Comparison of ENCODE assay signal across 25 cellular contexts in genomic region chr19:1281895-1282287, GRCh38. TPM values are rescaled to one million over a fixed set of nuclear protein-coding genes. Genes with fewer than 3 reads are reported as not detected.
DNase-seq lines count a peak whose midpoint lies in the region; ATAC-seq, FAIRE-seq and TF ChIP-seq lines count a peak whose summit lies in the region.
"Had no signal": no experiment of that assay in that cellular context is flagged by ENCODE, and none has a peak within 500 bp of the region (broad histone marks: within the 10 kb centered on the region; RNA-seq: fewer than 3 reads in every experiment).

No MANE protein-coding gene starts in this region.

- intact Hi-C loops in K562 (cut with micrococcal nuclease), result no loop called here

- H3K27ac Mint-ChIP-seq in activated CD4-positive, alpha-beta T cell treated with anti-CD3 and anti-CD28 coated beads, Interleukin-2, amount 10 ng/mL, durations not matched to agents 7 days and 5 days, result peak overlapping the region; percentile 46
- peak overlapping the region; percentile 58 for H3K27ac Mint-ChIP-seq in neural progenitor cell
- no peak overlapping the region for H3K27ac Mint-ChIP-seq in endodermal cell

- H3K4me3 Mint-ChIP-seq in activated CD4-positive, alpha-beta T cell treated with anti-CD3 and anti-CD28 coated beads, Interleukin-2, amount 10 ng/mL, durations not matched to agents 7 days and 5 days, result no peak overlapping the region
- H3K4me3 Mint-ChIP-seq in neural progenitor cell, result no peak overlapping the region
- no peak overlapping the region for H3K4me3 Mint-ChIP-seq in endodermal cell

- no peak for FAIRE-seq in K562 (lab: Jason Lieb, UNC)
- FAIRE-seq: GM19239, H1 had no signal

- ATAC-seq in K562 (no peak), HG03342 (IDR thresholded peaks at IDR 0.05; ENCODE audit: unreplicated experiment) (no peak)

- H3K9me3 ChIP-seq in HEK293 (ENCODE audit: control insufficient read depth, insufficient read depth, low read depth, low read length) (no peaks in the 10 kb centered on the region), K562 (replicated peaks; ENCODE audit: control insufficient read depth, insufficient read depth, low read depth, low read length) (no peaks in the 10 kb centered on the region), neural progenitor cell (ENCODE audit: low read depth) (no peaks in the 10 kb centered on the region), suprapubic skin (no peaks in the 10 kb centered on the region), endodermal cell (ENCODE audit: control insufficient read depth, low read length) (no peaks in the 10 kb centered on the region)

- H3K4me3 ChIP-seq in HEK293 (ENCODE audit: low read depth, low read length) (no peak overlapping the region), K562 (no peak overlapping the region), neural progenitor cell (no peak overlapping the region), suprapubic skin (no peak overlapping the region), endodermal cell (ENCODE audit: low read length) (no peak overlapping the region)

- DNase-seq in activated CD4-positive, alpha-beta T cell treated with anti-CD3 and anti-CD28 coated beads, Interleukin-2, amount 10 ng/mL, durations not matched to agents 7 days and 5 days, result no peak
- no peak for DNase-seq in activated CD4-positive, alpha-beta T cell treated with anti-CD3 and anti-CD28 coated beads, Interleukin-2, amount 50 U/mL, for 48 hours
- DNase-seq in K562 (ENCODE audit: extremely low read depth in 1 of 4, low spot score in 3 of 4) (no peak), neural progenitor cell (ENCODE audit: low spot score) (no peak), suprapubic skin (ENCODE audit: low spot score in 2 of 2) (no peak), endodermal cell (no peak)
- DNase-seq: DMS153, DND-41, HCEC 1CT, Karpas-422, NCI-H1092, NCI-H1417 treated with DMSO at 0.1 percent for 48 hours, NCI-H1694 treated with DMSO at 0.1 percent for 48 hours, NCI-H2081, NCI-H2171, NCI-H226, NCI-H510A, SHP77 had no signal

- no peak overlapping the region for H3K9ac ChIP-seq in K562 (ENCODE audit: insufficient read depth in 1 of 2, low read depth in 2 of 2, low read length in 2 of 2)
- H3K9ac ChIP-seq in neural progenitor cell, result no peak overlapping the region
- H3K9ac ChIP-seq in endodermal cell (ENCODE audit: extremely low read depth, low read length, poor library complexity, severe bottlenecking), result no peak overlapping the region

- no peak for TF ChIP-seq CTCF in HEK293 (tag by site-specific recombination; IDR thresholded peaks at IDR 0.05)
- no peak for TF ChIP-seq CTCF in K562 (IDR thresholded peaks at IDR 0.05 in 2 of 3, conservative IDR thresholded peaks at IDR 0.05 in 1 of 3; ENCODE audit: insufficient read depth in 2 of 3, low read depth in 1 of 3, low read length in 3 of 3)
- no peak for TF ChIP-seq CTCF in neural progenitor cell (IDR thresholded peaks at IDR 0.05)
- TF ChIP-seq CTCF in suprapubic skin (IDR thresholded peaks at IDR 0.05), result no peak
- TF ChIP-seq CTCF in endodermal cell (conservative IDR thresholded peaks at IDR 0.05), result no peak

- BruUV-seq in K562 (replicated peaks; lab: Mats Ljungman, UMichigan), result no TSS peak

- peaks cover 15% of the 10 kb centered on the region for H3K36me3 Mint-ChIP-seq in activated CD4-positive, alpha-beta T cell treated with anti-CD3 and anti-CD28 coated beads, Interleukin-2, amount 10 ng/mL, durations not matched to agents 7 days and 5 days (ENCODE audit: low read depth)
- H3K36me3 Mint-ChIP-seq in neural progenitor cell (peaks cover 2% of the 10 kb centered on the region), endodermal cell (ENCODE audit: low read depth) (peaks cover 20% of the 10 kb centered on the region)

- peaks cover 20% of the 10 kb centered on the region for H4K20me1 ChIP-seq in K562 (replicated peaks; ENCODE audit: control insufficient read depth, insufficient read depth, low read length)
- peaks cover 15% of the 10 kb centered on the region for H4K20me1 ChIP-seq in neural progenitor cell (ENCODE audit: low read depth)

- in situ Hi-C loops in K562 (cut with MboI), result no loop called here

- H3K79me2 ChIP-seq in K562 (ENCODE audit: control insufficient read depth, insufficient read depth, low read length), result peaks cover 6% of the 10 kb centered on the region; the same call in 2 of the 3 replicates
- H3K79me2 ChIP-seq in neural progenitor cell (ENCODE audit: low read depth), result peaks cover 10% of the 10 kb centered on the region

- CTCF ChIA-PET in activated CD4-positive, alpha-beta T cell treated with anti-CD3 and anti-CD28 coated beads, Interleukin-2, amount 10 ng/mL, durations not matched to agents 7 days and 5 days (lab: Charles Lee), result no interaction called here
- CTCF ChIA-PET in HEK293 (lab: Yijun Ruan, JAX), result no interaction called here
- CTCF ChIA-PET in K562 (lab: Yijun Ruan, JAX; ENCODE audit: low intra/inter-chr PET ratio), result interaction anchor here (0.6 kb wide), 1 partner anchor 242 kb away, joined by 4 read pairs; the partner anchor contains the start of gene PLK5

- peaks cover 21% of the 10 kb centered on the region for H3K4me1 Mint-ChIP-seq in activated CD4-positive, alpha-beta T cell treated with anti-CD3 and anti-CD28 coated beads, Interleukin-2, amount 10 ng/mL, durations not matched to agents 7 days and 5 days
- peaks cover 24% of the 10 kb centered on the region for H3K4me1 Mint-ChIP-seq in neural progenitor cell
- H3K4me1 Mint-ChIP-seq in endodermal cell, result peaks cover 10% of the 10 kb centered on the region

- H3K36me3 ChIP-seq in HEK293 (ENCODE audit: control insufficient read depth in 2 of 2, insufficient read depth in 1 of 2, low read length in 2 of 2) (peaks cover 0 to 32% of the 10 kb centered on the region in 2 experiments; a peak in 1 of 3 replicates), K562 (ENCODE audit: control insufficient read depth, insufficient read depth, low read length) (peaks cover 37% of the 10 kb centered on the region; the same call in 2 of the 3 replicates), neural progenitor cell (no peaks in the 10 kb centered on the region), suprapubic skin (peaks cover 14% of the 10 kb centered on the region), endodermal cell (ENCODE audit: control insufficient read depth, insufficient read depth, low read length) (peaks cover 17% of the 10 kb centered on the region)

- no peak overlapping the region for H3K4me2 ChIP-seq in K562 (ENCODE audit: insufficient read depth, low read length)
- H3K4me2 ChIP-seq in neural progenitor cell, result no peak overlapping the region

- no peaks in the 10 kb centered on the region for H3K9me1 ChIP-seq in K562 (ENCODE audit: control insufficient read depth, insufficient read depth, low read length)

- H2AFZ ChIP-seq in K562 (ENCODE audit: low read depth, low read length) (no peak overlapping the region), neural progenitor cell (replicated peaks) (no peak overlapping the region)

- TF ChIP-seq RAD21 in K562 (CRISPR knock-in tag; conservative IDR thresholded peaks at IDR 0.05 in 1 of 2, IDR thresholded peaks at IDR 0.05 in 1 of 2), result no peak

- H3K27ac ChIP-seq in HEK293 (ENCODE audit: extremely low read depth, low read depth, low read length), result no peak overlapping the region
- H3K27ac ChIP-seq in K562 (ENCODE audit: extremely low read depth, low read depth, low read length), result no peak overlapping the region
- H3K27ac ChIP-seq in neural progenitor cell, result no peak overlapping the region
- H3K27ac ChIP-seq in suprapubic skin, result no peak overlapping the region
- no peak overlapping the region for H3K27ac ChIP-seq in endodermal cell (ENCODE audit: low read depth, low read length)
- H3K27ac ChIP-seq: HL-60, RWPE1 had no signal

- no peaks in the 10 kb centered on the region for H3K9me3 Mint-ChIP-seq in activated CD4-positive, alpha-beta T cell treated with anti-CD3 and anti-CD28 coated beads, Interleukin-2, amount 10 ng/mL, durations not matched to agents 7 days and 5 days
- H3K9me3 Mint-ChIP-seq in neural progenitor cell (no peaks in the 10 kb centered on the region), endodermal cell (no peaks in the 10 kb centered on the region)

- POLR2A ChIA-PET in activated CD4-positive, alpha-beta T cell treated with anti-CD3 and anti-CD28 coated beads, Interleukin-2, amount 10 ng/mL, durations not matched to agents 7 days and 5 days (lab: Charles Lee), result no interaction called here
- POLR2A ChIA-PET in HEK293 (lab: Yijun Ruan, JAX), result interaction anchor here (3.3 kb wide), 1 partner anchor 13 kb away, joined by 25 read pairs; the partner anchor contains the start of gene CIRBP
- POLR2A ChIA-PET in K562 (lab: Yijun Ruan, JAX), result interaction anchor here (2.0 kb wide), 1 partner anchor 13 kb away, joined by 9 read pairs; the partner anchor contains the start of gene CIRBP

- TF ChIP-seq EP300 in K562 (IDR thresholded peaks at IDR 0.05; ENCODE audit: low read length), result no peak
- no peak for TF ChIP-seq EP300 in suprapubic skin (IDR thresholded peaks at IDR 0.05)

- peaks cover 17% of the 10 kb centered on the region for H3K27me3 Mint-ChIP-seq in activated CD4-positive, alpha-beta T cell treated with anti-CD3 and anti-CD28 coated beads, Interleukin-2, amount 10 ng/mL, durations not matched to agents 7 days and 5 days
- H3K27me3 Mint-ChIP-seq in neural progenitor cell (ENCODE audit: insufficient read depth, low read depth) (peaks cover 7% of the 10 kb centered on the region), endodermal cell (ENCODE audit: insufficient read depth) (peaks cover 5% of the 10 kb centered on the region)

- TF ChIP-seq POLR2A in K562 (conservative IDR thresholded peaks at IDR 0.05), result no peak
- no peak for TF ChIP-seq POLR2A in suprapubic skin (IDR thresholded peaks at IDR 0.05)

- H3K4me1 ChIP-seq in HEK293 (ENCODE audit: control insufficient read depth, insufficient read depth, low read length) (peaks cover 5% of the 10 kb centered on the region), K562 (replicated peaks in 1 of 2; ENCODE audit: control insufficient read depth in 2 of 2, insufficient read depth in 2 of 2, low read length in 2 of 2) (peaks cover 3 to 79% of the 10 kb centered on the region in 2 experiments; a peak in 3 of 5 replicates), neural progenitor cell (peaks cover 5% of the 10 kb centered on the region), suprapubic skin (peaks cover 11% of the 10 kb centered on the region), endodermal cell (ENCODE audit: control insufficient read depth, insufficient read depth, low read length) (peaks cover 9% of the 10 kb centered on the region)

- H3K27me3 ChIP-seq in K562 (ENCODE audit: control insufficient read depth in 2 of 2, insufficient read depth in 2 of 2, low read length in 2 of 2) (peaks cover 9 to 18% of the 10 kb centered on the region in 2 experiments; a peak in 3 of 5 replicates), neural progenitor cell (peaks cover 25% of the 10 kb centered on the region), suprapubic skin (peaks cover 40% of the 10 kb centered on the region), endodermal cell (ENCODE audit: control insufficient read depth, insufficient read depth, low read length, poor library complexity, severe bottlenecking) (no peaks in the 10 kb centered on the region)

- WGBS in K562 (ENCODE audit: insufficient coverage, low coverage, missing lambda C conversion rate), result 53% methylated on average over 5 of the region's 7 CpGs
- 66% methylated on average over 6 of the region's 7 CpGs for WGBS in suprapubic skin
- whole genome bisulfite sequencing in endodermal cell (ENCODE audit: insufficient coverage in 1 of 2, insufficient read length in 1 of 2), 2 experiments, result 71 to 84% methylated on average over 7 of the region's 7 CpGs

- H3F3A ChIP-seq in neural progenitor cell (ENCODE audit: low read depth), result peaks cover 48% of the 10 kb centered on the region

RNA-seq across cellular contexts. Expression of gene EFNA2, which starts 3.8 kb away (rescaled TPM):
- total RNA-seq in activated CD4-positive, alpha-beta T cell treated with anti-CD3 and anti-CD28 coated beads, Interleukin-2, amount 10 ng/mL, durations not matched to agents 7 days and 5 days, result not detected
- total RNA-seq in K562 (2011; cell fraction: chromatin; rRNA removed; ENCODE audit: low replicate concordance), result not detected in 2 replicates
- not detected in 2 replicates for total RNA-seq in K562 (2011; cell fraction: nucleolus; rRNA removed)
- total RNA-seq in K562 (2011; cell fraction: nucleoplasm; rRNA removed), result not detected in 2 replicates
- 0.16 TPM in 1 of 2 replicates, not detected in the other for total RNA-seq in K562 (2014; rRNA removed)
- total RNA-seq in K562 (2014; rRNA removed; fragmentation: Illumina TruSeq; extraction: Trizol), result not detected in 2 replicates
- total RNA-seq in K562 (2015; rRNA removed; fragmentation: Illumina TruSeq; extraction: Trizol), result not detected in 2 replicates
- 0.38 and 0.44 TPM in 2 replicates for total RNA-seq in K562 (2021)
- polyA plus RNA-seq in K562 (2011; rRNA removed), result 0.11 and 0.27 TPM in 2 replicates
- polyA plus RNA-seq in K562 (2011; cell fraction: cytosol; rRNA removed), result 0.34 and 0.88 TPM in 2 replicates
- 0.24 and 0.25 TPM in 2 replicates for polyA plus RNA-seq in K562 (2011; cell fraction: nucleus; rRNA removed)
- polyA plus RNA-seq in K562 (2012), result not detected in 2 replicates
- not detected in 2 replicates for polyA plus RNA-seq in K562 (2014; fragmentation: Illumina TruSeq; extraction: Trizol)
- polyA plus RNA-seq in K562 (2014; fragmentation: Nextera tagmentation; extraction: Ambion mirVana), result not detected
- polyA plus RNA-seq in K562 (2014; rRNA removed), result 0.12 and 0.15 TPM in 2 replicates
- polyA minus RNA-seq in K562 (2011; rRNA and poly(A)+ RNA removed), result not detected in 2 replicates
- not detected in 2 replicates for polyA minus RNA-seq in K562 (2011; cell fraction: cytosol; rRNA and poly(A)+ RNA removed)
- not detected in 2 replicates for polyA minus RNA-seq in K562 (2011; cell fraction: nucleus; rRNA and poly(A)+ RNA removed)
- 13.2 and 34.7 TPM in 2 replicates for total RNA-seq in neural progenitor cell (ENCODE audit: low replicate concordance)
- total RNA-seq in suprapubic skin, result not detected
- total RNA-seq in endodermal cell, result 10 to 100 TPM; 28.6 to 30.7 TPM
- polyA plus RNA-seq in endodermal cell (2013, experiment 1 of 2), result 36.1 TPM
- polyA plus RNA-seq in endodermal cell (2013, experiment 2 of 2), result 33.9 TPM
- polyA plus RNA-seq: BJ had no signal

RNA-seq across cellular contexts. Expression of gene FAM174C, which starts 6.6 kb away (rescaled TPM):
- 10 to 100 TPM; 47.8 to 51.5 TPM for total RNA-seq in activated CD4-positive, alpha-beta T cell treated with anti-CD3 and anti-CD28 coated beads, Interleukin-2, amount 10 ng/mL, durations not matched to agents 7 days and 5 days
- total RNA-seq in K562 (2011; cell fraction: chromatin; rRNA removed; ENCODE audit: low replicate concordance), result 6.3 and 26.6 TPM in 2 replicates
- 40.9 and 47.0 TPM in 2 replicates for total RNA-seq in K562 (2011; cell fraction: nucleolus; rRNA removed)
- total RNA-seq in K562 (2011; cell fraction: nucleoplasm; rRNA removed), result 20.7 and 26.9 TPM in 2 replicates
- 72.2 and 108 TPM in 2 replicates for total RNA-seq in K562 (2014; rRNA removed)
- 1.3 and 2.8 TPM in 2 replicates for total RNA-seq in K562 (2014; rRNA removed; fragmentation: Illumina TruSeq; extraction: Trizol)
- total RNA-seq in K562 (2015; rRNA removed; fragmentation: Illumina TruSeq; extraction: Trizol), result 40.3 and 42.6 TPM in 2 replicates
- 81.9 and 85.0 TPM in 2 replicates for total RNA-seq in K562 (2021)
- 20.3 and 30.4 TPM in 2 replicates for polyA plus RNA-seq in K562 (2011; rRNA removed)
- 58.0 and 177 TPM in 2 replicates for polyA plus RNA-seq in K562 (2011; cell fraction: cytosol; rRNA removed)
- polyA plus RNA-seq in K562 (2011; cell fraction: nucleus; rRNA removed), result 28.1 and 53.8 TPM in 2 replicates
- polyA plus RNA-seq in K562 (2012), result 65.9 and 75.4 TPM in 2 replicates
- 11.7 and 56.4 TPM in 2 replicates for polyA plus RNA-seq in K562 (2014; fragmentation: Illumina TruSeq; extraction: Trizol)
- 1 to 10 TPM in 1 of 2 experiments, under 1 TPM in 1; 0.66 to 2.7 TPM for polyA plus RNA-seq in K562 (2014; fragmentation: Nextera tagmentation; extraction: Ambion mirVana)
- polyA plus RNA-seq in K562 (2014; rRNA removed), result 89.6 and 119 TPM in 2 replicates
- polyA minus RNA-seq in K562 (2011; rRNA and poly(A)+ RNA removed), result 4.8 and 6.1 TPM in 2 replicates
- 19.6 and 23.7 TPM in 2 replicates for polyA minus RNA-seq in K562 (2011; cell fraction: cytosol; rRNA and poly(A)+ RNA removed)
- polyA minus RNA-seq in K562 (2011; cell fraction: nucleus; rRNA and poly(A)+ RNA removed), result 12.0 and 12.8 TPM in 2 replicates
- 4.8 and 14.6 TPM in 2 replicates for total RNA-seq in neural progenitor cell (ENCODE audit: low replicate concordance)
- total RNA-seq in suprapubic skin, result 10 to 100 TPM; 44.3 to 72.5 (median 58.2) TPM
- total RNA-seq in endodermal cell, result 10 to 100 TPM; 45.1 to 46.0 TPM
- polyA plus RNA-seq in endodermal cell (2013, experiment 1 of 2), result 18.2 TPM
- 19.0 TPM for polyA plus RNA-seq in endodermal cell (2013, experiment 2 of 2)

RNA-seq across cellular contexts. Expression of gene CIRBP, which starts 12.8 kb away (rescaled TPM):
- total RNA-seq in activated CD4-positive, alpha-beta T cell treated with anti-CD3 and anti-CD28 coated beads, Interleukin-2, amount 10 ng/mL, durations not matched to agents 7 days and 5 days, result 100 to 1,000 TPM; 169 to 224 TPM
- 283 and 504 TPM in 2 replicates for total RNA-seq in K562 (2011; cell fraction: chromatin; rRNA removed; ENCODE audit: low replicate concordance)
- total RNA-seq in K562 (2011; cell fraction: nucleolus; rRNA removed), result 457 and 483 TPM in 2 replicates
- 431 and 450 TPM in 2 replicates for total RNA-seq in K562 (2011; cell fraction: nucleoplasm; rRNA removed)
- total RNA-seq in K562 (2014; rRNA removed) (168 and 249 TPM in 2 replicates), K562 (2014; rRNA removed; fragmentation: Illumina TruSeq; extraction: Trizol) (189 and 200 TPM in 2 replicates), K562 (2015; rRNA removed; fragmentation: Illumina TruSeq; extraction: Trizol) (176 and 206 TPM in 2 replicates), K562 (2021) (181 and 222 TPM in 2 replicates), neural progenitor cell (ENCODE audit: low replicate concordance) (395 and 737 TPM in 2 replicates), suprapubic skin (100 to 1,000 TPM; 338 to 672 (median 451) TPM), endodermal cell (100 to 1,000 TPM; 282 to 301 TPM)
- polyA plus RNA-seq in K562 (2011; rRNA removed) (124 and 166 TPM in 2 replicates), K562 (2014; fragmentation: Illumina TruSeq; extraction: Trizol) (222 and 345 TPM in 2 replicates), K562 (2014; fragmentation: Nextera tagmentation; extraction: Ambion mirVana) (10 to 100 TPM; 20.5 to 21.4 TPM), K562 (2014; rRNA removed) (306 and 327 TPM in 2 replicates)
- polyA plus RNA-seq in K562 (2011; cell fraction: cytosol; rRNA removed), result 92.3 and 201 TPM in 2 replicates
- polyA plus RNA-seq in K562 (2011; cell fraction: nucleus; rRNA removed), result 882 and 1,025 TPM in 2 replicates
- polyA plus RNA-seq in K562 (2012), result 288 and 291 TPM in 2 replicates
- 46.9 and 50.4 TPM in 2 replicates for polyA minus RNA-seq in K562 (2011; rRNA and poly(A)+ RNA removed)
- 50.4 and 50.8 TPM in 2 replicates for polyA minus RNA-seq in K562 (2011; cell fraction: cytosol; rRNA and poly(A)+ RNA removed)
- 117 and 135 TPM in 2 replicates for polyA minus RNA-seq in K562 (2011; cell fraction: nucleus; rRNA and poly(A)+ RNA removed)
- 403 TPM for polyA plus RNA-seq in endodermal cell (2013, experiment 1 of 2)
- polyA plus RNA-seq in endodermal cell (2013, experiment 2 of 2), result 310 TPM

RNA-seq across cellular contexts. Expression of gene MIDN, which starts 33.5 kb away (rescaled TPM):
- total RNA-seq in activated CD4-positive, alpha-beta T cell treated with anti-CD3 and anti-CD28 coated beads, Interleukin-2, amount 10 ng/mL, durations not matched to agents 7 days and 5 days, result 10 to 100 TPM; 58.0 to 65.7 TPM
- 30.7 and 106 TPM in 2 replicates for total RNA-seq in K562 (2011; cell fraction: chromatin; rRNA removed; ENCODE audit: low replicate concordance)
- total RNA-seq in K562 (2011; cell fraction: nucleolus; rRNA removed), result 81.7 and 90.7 TPM in 2 replicates
- total RNA-seq in K562 (2011; cell fraction: nucleoplasm; rRNA removed), result 55.1 and 88.1 TPM in 2 replicates
- total RNA-seq in K562 (2014; rRNA removed) (13.5 and 20.8 TPM in 2 replicates), K562 (2014; rRNA removed; fragmentation: Illumina TruSeq; extraction: Trizol) (3.9 and 4.8 TPM in 2 replicates), K562 (2015; rRNA removed; fragmentation: Illumina TruSeq; extraction: Trizol) (10.1 and 11.0 TPM in 2 replicates), K562 (2021) (120 and 121 TPM in 2 replicates), neural progenitor cell (ENCODE audit: low replicate concordance) (16.1 and 51.3 TPM in 2 replicates), suprapubic skin (100 to 1,000 TPM in 2 of 4 donors, 10 to 100 TPM in 2; 89.0 to 153 (median 105) TPM), endodermal cell (100 to 1,000 TPM; 183 to 185 TPM)
- polyA plus RNA-seq in K562 (2011; rRNA removed) (7.0 and 10.2 TPM in 2 replicates), K562 (2014; fragmentation: Illumina TruSeq; extraction: Trizol) (20.5 and 38.3 TPM in 2 replicates), K562 (2014; fragmentation: Nextera tagmentation; extraction: Ambion mirVana) (1 to 10 TPM in 1 of 2 experiments, under 1 TPM in 1; 0.17 to 1.5 TPM), K562 (2014; rRNA removed) (41.3 and 44.6 TPM in 2 replicates)
- 14.0 and 26.8 TPM in 2 replicates for polyA plus RNA-seq in K562 (2011; cell fraction: cytosol; rRNA removed)
- polyA plus RNA-seq in K562 (2011; cell fraction: nucleus; rRNA removed), result 44.8 and 87.0 TPM in 2 replicates
- 29.5 and 39.8 TPM in 2 replicates for polyA plus RNA-seq in K562 (2012)
- 2.7 and 3.0 TPM in 2 replicates for polyA minus RNA-seq in K562 (2011; rRNA and poly(A)+ RNA removed)
- 29.9 and 43.2 TPM in 2 replicates for polyA minus RNA-seq in K562 (2011; cell fraction: cytosol; rRNA and poly(A)+ RNA removed)
- 28.0 and 34.2 TPM in 2 replicates for polyA minus RNA-seq in K562 (2011; cell fraction: nucleus; rRNA and poly(A)+ RNA removed)
- polyA plus RNA-seq in endodermal cell (2013, experiment 1 of 2), result 126 TPM
- 115 TPM for polyA plus RNA-seq in endodermal cell (2013, experiment 2 of 2)

RNA-seq across cellular contexts. Expression of gene ATP5F1D, which starts 40.3 kb away (rescaled TPM):
- 100 to 1,000 TPM; 151 to 166 TPM for total RNA-seq in activated CD4-positive, alpha-beta T cell treated with anti-CD3 and anti-CD28 coated beads, Interleukin-2, amount 10 ng/mL, durations not matched to agents 7 days and 5 days
- 42.1 and 110 TPM in 2 replicates for total RNA-seq in K562 (2011; cell fraction: chromatin; rRNA removed; ENCODE audit: low replicate concordance)
- total RNA-seq in K562 (2011; cell fraction: nucleolus; rRNA removed), result 116 and 129 TPM in 2 replicates
- 74.0 and 85.6 TPM in 2 replicates for total RNA-seq in K562 (2011; cell fraction: nucleoplasm; rRNA removed)
- total RNA-seq in K562 (2014; rRNA removed) (135 and 145 TPM in 2 replicates), K562 (2014; rRNA removed; fragmentation: Illumina TruSeq; extraction: Trizol) (3.9 and 4.6 TPM in 2 replicates), K562 (2015; rRNA removed; fragmentation: Illumina TruSeq; extraction: Trizol) (65.2 and 73.0 TPM in 2 replicates), K562 (2021) (409 and 434 TPM in 2 replicates), neural progenitor cell (ENCODE audit: low replicate concordance) (7.1 and 52.0 TPM in 2 replicates), suprapubic skin (100 to 1,000 TPM; 102 to 205 (median 137) TPM), endodermal cell (100 to 1,000 TPM; 144 to 159 TPM)
- polyA plus RNA-seq in K562 (2011; rRNA removed) (36.8 and 58.7 TPM in 2 replicates), K562 (2014; fragmentation: Illumina TruSeq; extraction: Trizol) (18.7 and 106 TPM in 2 replicates), K562 (2014; fragmentation: Nextera tagmentation; extraction: Ambion mirVana) (10 to 100 TPM in 1 of 2 experiments, 1 to 10 TPM in 1; 9.7 to 23.3 TPM), K562 (2014; rRNA removed) (233 and 236 TPM in 2 replicates)
- polyA plus RNA-seq in K562 (2011; cell fraction: cytosol; rRNA removed), result 119 and 471 TPM in 2 replicates
- polyA plus RNA-seq in K562 (2011; cell fraction: nucleus; rRNA removed), result 90.5 and 137 TPM in 2 replicates
- 278 and 318 TPM in 2 replicates for polyA plus RNA-seq in K562 (2012)
- 16.5 and 29.9 TPM in 2 replicates for polyA minus RNA-seq in K562 (2011; rRNA and poly(A)+ RNA removed)
- polyA minus RNA-seq in K562 (2011; cell fraction: cytosol; rRNA and poly(A)+ RNA removed), result 115 and 175 TPM in 2 replicates
- polyA minus RNA-seq in K562 (2011; cell fraction: nucleus; rRNA and poly(A)+ RNA removed), result 28.8 and 35.8 TPM in 2 replicates
- 108 TPM for polyA plus RNA-seq in endodermal cell (2013, experiment 1 of 2)
- polyA plus RNA-seq in endodermal cell (2013, experiment 2 of 2), result 96.0 TPM
